2 cellular contexts compared by ENCODE assay signal in genomic region chr1:191498318-191498717, GRCh38.
A peak's percentile ranks its signal among the peaks of the same experiment; 100 is the strongest.
TF ChIP-seq lines count a peak whose summit lies in the region.

No MANE protein-coding gene starts in this region.

TF ChIP-seq in A549, 52 proteins besides CTCF, POLR2A, EP300 and RAD21:
- TF ChIP-seq FOSL2 (IDR thresholded peaks at IDR 0.05), result 0 out of 2 replicates have a peak, but pooled peaks have one; percentile 19
- TF ChIP-seq FOSL2 (CRISPR knock-in tag; IDR thresholded peaks at IDR 0.05), result no peak
- TF ChIP-seq ZSCAN20 (CRISPR knock-in tag; IDR thresholded peaks at IDR 0.05), result no peak

TF ChIP-seq in IMR-90, 13 proteins besides CTCF, POLR2A, EP300 and RAD21:
- TF ChIP-seq SMC3 (IDR thresholded peaks at IDR 0.05; ENCODE audit: low read depth, low read length), result no peak
- TF ChIP-seq CEBPB (IDR thresholded peaks at IDR 0.05; ENCODE audit: low read depth, low read length), result no peak
- no peak for TF ChIP-seq ELK1 (IDR thresholded peaks at IDR 0.05; ENCODE audit: borderline replicate concordance, low read depth, low read length)
- TF ChIP-seq NFE2L2 (IDR thresholded peaks at IDR 0.05; ENCODE audit: low read depth, low read length), result no peak
- TF ChIP-seq BHLHE40 (IDR thresholded peaks at IDR 0.05; ENCODE audit: low read depth, low read length), result no peak
- TF ChIP-seq RCOR1 (IDR thresholded peaks at IDR 0.05; ENCODE audit: insufficient replicate concordance, low read length), result no peak
- no peak for TF ChIP-seq USF2 (IDR thresholded peaks at IDR 0.05; ENCODE audit: low read depth, low read length)
- TF ChIP-seq FOS (IDR thresholded peaks at IDR 0.05; ENCODE audit: low read depth, low read length), result no peak
